Comparison of ENCODE assay signal across 20 cellular contexts in genomic region chr4:153922148-153922547, GRCh38.
DNase-seq lines count a peak whose midpoint lies in the region; ATAC-seq and TF ChIP-seq lines count a peak whose summit lies in the region.
"Had no signal": no experiment of that assay in that cellular context is flagged by ENCODE, and none has a peak within 500 bp of the region (broad histone marks: within the 10 kb centered on the region; RNA-seq: fewer than 3 reads in every experiment).

No MANE protein-coding gene starts in this region.

- peak; percentile 48 for ATAC-seq in stimulated activated naive CD8-positive, alpha-beta T cell treated with anti-CD3 and anti-CD28 coated beads, Interleukin-15, Interleukin-2, amounts not matched to agents 100 U/mL and 50 U/mL, for 24 hours
- ATAC-seq in stimulated activated naive CD8-positive, alpha-beta T cell treated with anti-CD3 and anti-CD28 coated beads, Interleukin-15, amount 100 ng/mL, for 72 hours, result no peak
- ATAC-seq in activated naive CD8-positive, alpha-beta T cell treated with anti-CD3 and anti-CD28 coated beads, Interleukin-2, amount 50 U/mL, for 24 hours, result peak; percentile 71
- no peak for ATAC-seq in GM21381 (IDR thresholded peaks at IDR 0.05; ENCODE audit: unreplicated experiment)
- ATAC-seq: GM12878 had no signal

- H3K27me3 Mint-ChIP-seq in stimulated activated naive CD8-positive, alpha-beta T cell treated with anti-CD3 and anti-CD28 coated beads, Interleukin-15, amount 100 ng/mL, for 72 hours, result peaks cover 21% of the 10 kb centered on the region
- peaks cover 12% of the 10 kb centered on the region for H3K27me3 Mint-ChIP-seq in activated naive CD8-positive, alpha-beta T cell treated with anti-CD3 and anti-CD28 coated beads, Interleukin-2, amount 50 U/mL, for 24 hours
- H3K27me3 Mint-ChIP-seq: CD4-positive, CD25-positive, alpha-beta regulatory T cell had no signal

- no peaks in the 10 kb centered on the region for H3K9me2 ChIP-seq in Loucy (replicated peaks; ENCODE audit: low read depth, low read length)

- H3K4me3 Mint-ChIP-seq in stimulated activated naive CD8-positive, alpha-beta T cell treated with anti-CD3 and anti-CD28 coated beads, Interleukin-15, amount 100 ng/mL, for 72 hours, result no peak overlapping the region
- no peak overlapping the region for H3K4me3 Mint-ChIP-seq in activated naive CD8-positive, alpha-beta T cell treated with anti-CD3 and anti-CD28 coated beads, Interleukin-2, amount 50 U/mL, for 24 hours
- H3K4me3 Mint-ChIP-seq: CD14-positive monocyte; CD4-positive, alpha-beta memory T cell; CD4-positive, CD25-positive, alpha-beta regulatory T cell; CD8-positive, alpha-beta memory T cell had no signal

- no peak for TF ChIP-seq CTCF in Loucy (conservative IDR thresholded peaks at IDR 0.05; ENCODE audit: low read length)

- H3F3A ChIP-seq in Loucy (ENCODE audit: low read depth), result no peaks in the 10 kb centered on the region

- H3K79me2 ChIP-seq in Loucy (ENCODE audit: insufficient read depth, low read length), result no peaks in the 10 kb centered on the region

- peak overlapping the region; percentile 50 for H3K4me3 ChIP-seq in Loucy (ENCODE audit: low read length, poor library complexity, severe bottlenecking)
- H3K4me3 ChIP-seq: BLaER1, GM12878 had no signal

- no peaks in the 10 kb centered on the region for H3K27me3 ChIP-seq in Loucy (ENCODE audit: insufficient read depth, low read length, poor library complexity, severe bottlenecking)
- H3K27me3 ChIP-seq: BE2C, BLaER1 had no signal

- H4K20me1 ChIP-seq in Loucy (ENCODE audit: insufficient read depth, low read length, poor library complexity, severe bottlenecking), result no peaks in the 10 kb centered on the region
- H4K20me1 ChIP-seq: BLaER1 had no signal

- peaks cover 8% of the 10 kb centered on the region for H3K4me1 Mint-ChIP-seq in stimulated activated naive CD8-positive, alpha-beta T cell treated with anti-CD3 and anti-CD28 coated beads, Interleukin-15, amount 100 ng/mL, for 72 hours
- peaks cover 7% of the 10 kb centered on the region for H3K4me1 Mint-ChIP-seq in activated naive CD8-positive, alpha-beta T cell treated with anti-CD3 and anti-CD28 coated beads, Interleukin-2, amount 50 U/mL, for 24 hours
- H3K4me1 Mint-ChIP-seq: CD4-positive, alpha-beta memory T cell; CD4-positive, CD25-positive, alpha-beta regulatory T cell; CD8-positive, alpha-beta memory T cell had no signal

- no peak overlapping the region for H3K27ac Mint-ChIP-seq in stimulated activated naive CD8-positive, alpha-beta T cell treated with anti-CD3 and anti-CD28 coated beads, Interleukin-15, amount 100 ng/mL, for 72 hours
- no peak overlapping the region for H3K27ac Mint-ChIP-seq in activated naive CD8-positive, alpha-beta T cell treated with anti-CD3 and anti-CD28 coated beads, Interleukin-2, amount 50 U/mL, for 24 hours
- H3K27ac Mint-ChIP-seq: CD14-positive monocyte; CD4-positive, alpha-beta memory T cell; CD4-positive, CD25-positive, alpha-beta regulatory T cell; CD8-positive, alpha-beta memory T cell had no signal

- no peaks in the 10 kb centered on the region for H3K36me3 Mint-ChIP-seq in activated naive CD8-positive, alpha-beta T cell treated with anti-CD3 and anti-CD28 coated beads, Interleukin-2, amount 50 U/mL, for 24 hours (ENCODE audit: low read depth)
- H3K36me3 Mint-ChIP-seq: CD14-positive monocyte; CD4-positive, alpha-beta memory T cell; CD4-positive, CD25-positive, alpha-beta regulatory T cell; CD8-positive, alpha-beta memory T cell had no signal

- H3K4me2 ChIP-seq in Loucy (ENCODE audit: low read depth, low read length, poor library complexity, severe bottlenecking), result peak overlapping the region; percentile 68
- H3K4me2 ChIP-seq: BLaER1 had no signal

- H3K36me3 ChIP-seq in Loucy (ENCODE audit: insufficient read depth, low read length), result no peaks in the 10 kb centered on the region
- H3K36me3 ChIP-seq: BE2C, BLaER1 had no signal

- H3K4me1 ChIP-seq in Loucy (ENCODE audit: insufficient read depth, low read length, poor library complexity, severe bottlenecking), result peaks cover 34% of the 10 kb centered on the region
- H3K4me1 ChIP-seq: BE2C, BLaER1 had no signal

- no peak for DNase-seq in stimulated activated naive CD8-positive, alpha-beta T cell treated with anti-CD3 and anti-CD28 coated beads, Interleukin-15, Interleukin-2, amounts not matched to agents 100 U/mL and 50 U/mL, for 24 hours
- DNase-seq in stimulated activated naive CD8-positive, alpha-beta T cell treated with anti-CD3 and anti-CD28 coated beads, Interleukin-15, amount 100 ng/mL, for 72 hours, result no peak
- DNase-seq in activated naive CD8-positive, alpha-beta T cell treated with anti-CD3 and anti-CD28 coated beads, Interleukin-2, amount 50 U/mL, for 24 hours, result no peak
- DNase-seq in D341Med (ENCODE audit: low spot score), result no peak
- DNase-seq: 8988T; ACHN; BE2C; C1 segment of cervical spinal cord; CD4-positive, alpha-beta memory T cell; CD4-positive, CD25-positive, alpha-beta regulatory T cell; CD8-positive, alpha-beta memory T cell; COR-L47; DMS79 treated with DMSO at 0.1 percent for 48 hours; EL; GDM1 had no signal

- H2AFZ ChIP-seq in Loucy (ENCODE audit: low read length), result no peak overlapping the region

- H3K9me3 Mint-ChIP-seq in stimulated activated naive CD8-positive, alpha-beta T cell treated with anti-CD3 and anti-CD28 coated beads, Interleukin-15, amount 100 ng/mL, for 72 hours, result no peaks in the 10 kb centered on the region
- H3K9me3 Mint-ChIP-seq in activated naive CD8-positive, alpha-beta T cell treated with anti-CD3 and anti-CD28 coated beads, Interleukin-2, amount 50 U/mL, for 24 hours, result no peaks in the 10 kb centered on the region
- H3K9me3 Mint-ChIP-seq: CD4-positive, alpha-beta memory T cell had no signal

- H3K9me3 ChIP-seq in Loucy (ENCODE audit: insufficient read depth, low read depth, low read length), result no peaks in the 10 kb centered on the region
- H3K9me3 ChIP-seq: BE2C, BLaER1 had no signal

- no peak overlapping the region for H3K9ac ChIP-seq in Loucy (ENCODE audit: low read depth, low read length, poor library complexity, severe bottlenecking)
- H3K9ac ChIP-seq: BLaER1 had no signal

Comparison
In these comparisons a context has a peak if more than half of its experiments do, and no peak if none do; other contexts are left out.
1. ATAC-seq: peak in stimulated activated naive CD8-positive, alpha-beta T cell treated with anti-CD3 and anti-CD28 coated beads, Interleukin-15, Interleukin-2, amounts not matched to agents 100 U/mL and 50 U/mL, for 24 hours (single experiment) and activated naive CD8-positive, alpha-beta T cell treated with anti-CD3 and anti-CD28 coated beads, Interleukin-2, amount 50 U/mL, for 24 hours (single experiment); none in stimulated activated naive CD8-positive, alpha-beta T cell treated with anti-CD3 and anti-CD28 coated beads, Interleukin-15, amount 100 ng/mL, for 72 hours (single experiment) and GM21381 (single experiment).